22 cellular contexts compared by ENCODE assay signal in genomic region chr6:37008484-37009186, GRCh38. TPM values are rescaled to one million over a fixed set of nuclear protein-coding genes. Genes with fewer than 3 reads are reported as not detected.
DNase-seq lines count a peak whose midpoint lies in the region; ATAC-seq, FAIRE-seq and TF ChIP-seq lines count a peak whose summit lies in the region.
"Had no signal": no experiment of that assay in that cellular context is flagged by ENCODE, and none has a peak within 500 bp of the region (broad histone marks: within the 10 kb centered on the region; RNA-seq: fewer than 3 reads in every experiment).

No MANE protein-coding gene starts in this region.

- H3K27ac ChIP-seq in OCI-LY3 (ENCODE audit: low read length) (peak overlapping the region; percentile 95), left ventricle myocardium inferior (replicated peaks) (peak overlapping the region; percentile 47)
- H3K27ac ChIP-seq: uterus had no signal

- H3K27me3 ChIP-seq in OCI-LY3 (ENCODE audit: low read depth, low read length) = no peaks in the 10 kb centered on the region
- H3K27me3 ChIP-seq in left ventricle myocardium inferior (ENCODE audit: low read depth) = no peaks in the 10 kb centered on the region
- H3K27me3 ChIP-seq: uterus had no signal

- H3K4me2 ChIP-seq in OCI-LY3 (ENCODE audit: low read length) = peak overlapping the region; percentile 99

- TF ChIP-seq CTCF in OCI-LY3 (IDR thresholded peaks at IDR 0.05; ENCODE audit: low read depth, low read length) (no peak), left ventricle myocardium inferior (IDR thresholded peaks at IDR 0.05; ENCODE audit: borderline replicate concordance) (no peak)

- H3K9me3 ChIP-seq in OCI-LY3 (ENCODE audit: insufficient read depth, low read length) = no peaks in the 10 kb centered on the region
- no peaks in the 10 kb centered on the region for H3K9me3 ChIP-seq in left ventricle myocardium inferior (replicated peaks)
- H3K9me3 ChIP-seq: uterus had no signal

- ATAC-seq in sciatic nerve (peak; percentile 54), GM21786 (IDR thresholded peaks at IDR 0.05; ENCODE audit: unreplicated experiment) (no peak), HG02885 (IDR thresholded peaks at IDR 0.05; ENCODE audit: poor library complexity, unreplicated experiment) (no peak)

- no peak for FAIRE-seq in RCC 7860 (lab: Jason Lieb, UNC)

- peaks cover 42% of the 10 kb centered on the region for H4K20me1 ChIP-seq in OCI-LY3 (ENCODE audit: insufficient read depth, low read length)

- no peak overlapping the region for H2AFZ ChIP-seq in OCI-LY3 (ENCODE audit: low read depth, low read length)

- H3K36me3 ChIP-seq in OCI-LY3 (replicated peaks; ENCODE audit: low read depth, low read length) (peaks cover 57% of the 10 kb centered on the region), left ventricle myocardium inferior (no peaks in the 10 kb centered on the region)
- H3K36me3 ChIP-seq: uterus had no signal

- peak overlapping the region; percentile 99 for H3K9ac ChIP-seq in OCI-LY3 (ENCODE audit: low read length)

- DNase-seq in CD1c-positive myeloid dendritic cell (ENCODE audit: extremely low spot score) (peak; percentile 88), left ventricle myocardium inferior (no peak), sciatic nerve (ENCODE audit: low spot score) (no peak), RCC 7860 (ENCODE audit: low spot score) (no peak)
- DNase-seq in effector CD4-positive, alpha-beta T cell = no peak
- DNase-seq: activated CD4-positive, alpha-beta T cell treated with anti-CD3 and anti-CD28 coated beads for 1 hour; activated effector memory CD4-positive, alpha-beta T cell treated with anti-CD3 and anti-CD28 coated beads, Interleukin-2, amount 50 U/mL, for 16 hours; COR-L47; effector memory CD4-positive, alpha-beta T cell; kidney glomerular epithelial cell; MM.1S; NCI-H2029 treated with DMSO at 0.1 percent for 48 hours; NCI-H510A; OCI-M1; T-helper 9 cell; uterus had no signal

- H3K79me2 ChIP-seq in OCI-LY3 (ENCODE audit: low read length) = peaks cover 66% of the 10 kb centered on the region

- intact Hi-C loops in left ventricle myocardium inferior (cut with micrococcal nuclease) = loop anchor here (5.0 kb wide), 1 partner anchor 106 kb away; no protein-coding TSS in a partner anchor
- intact Hi-C loops in sciatic nerve (cut with DNase I) = no loop called here

- H3K4me3 ChIP-seq in OCI-LY3 (ENCODE audit: low read length) (peak overlapping the region; percentile 86), left ventricle myocardium inferior (no peak overlapping the region)
- H3K4me3 ChIP-seq: uterus had no signal

- peaks cover 39% of the 10 kb centered on the region for H3K4me1 ChIP-seq in OCI-LY3 (ENCODE audit: low read length)
- H3K4me1 ChIP-seq in left ventricle myocardium inferior = peaks cover 7% of the 10 kb centered on the region
- H3K4me1 ChIP-seq: uterus had no signal

RNA-seq across cellular contexts. Expression of gene FGD2, which starts 3.2 kb away (rescaled TPM):
- 6.0 TPM for total RNA-seq in left ventricle myocardium inferior
- 19.7 TPM for total RNA-seq in sciatic nerve
- total RNA-seq: myocyte, progenitor cell of endocrine pancreas had no signal

RNA-seq across cellular contexts. Expression of gene MTCH1, which starts 22.6 kb away (rescaled TPM):
- 162 TPM for total RNA-seq in left ventricle myocardium inferior
- total RNA-seq in sciatic nerve = 154 TPM

RNA-seq across cellular contexts. Expression of gene PI16, which starts 54.1 kb away (rescaled TPM):
- total RNA-seq in left ventricle myocardium inferior = 25.9 TPM
- total RNA-seq in sciatic nerve = 91.7 TPM
- total RNA-seq: myocyte, progenitor cell of endocrine pancreas, SK-MEL-5 had no signal
